Comparison of ENCODE assay signal across 8 cellular contexts in the genomic region with DNA sequence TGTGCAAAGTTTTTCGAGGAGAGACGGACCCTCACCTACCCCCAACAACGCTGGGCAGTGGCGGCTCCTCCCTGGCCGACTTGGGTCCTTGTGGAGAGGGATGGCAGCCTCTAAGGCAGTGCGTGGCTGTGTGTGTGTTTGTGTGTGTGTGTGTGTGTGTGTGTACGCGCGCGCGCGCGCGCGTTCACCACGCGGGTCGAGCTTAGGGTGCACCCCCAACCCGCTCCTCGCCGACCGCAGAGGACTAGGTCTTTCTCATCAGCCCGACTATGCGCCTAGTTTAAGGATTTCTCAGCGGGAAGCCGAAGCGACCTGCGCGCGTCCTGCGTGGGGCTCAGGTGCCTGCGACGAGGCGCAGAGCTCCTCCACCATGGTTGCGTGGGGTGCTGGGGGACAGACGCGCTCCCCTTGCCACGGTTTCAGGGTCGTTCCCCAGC. TPM values are rescaled to one million over a fixed set of nuclear protein-coding genes. Genes with fewer than 3 reads are reported as not detected.
A peak's percentile ranks its signal among the peaks of the same experiment; 100 is the strongest.
DNase-seq lines count a peak whose midpoint lies in the region; ATAC-seq, FAIRE-seq and TF ChIP-seq lines count a peak whose summit lies in the region.

No MANE protein-coding gene starts in this region.

- TF ChIP-seq CTCF in AG04449 (IDR thresholded peaks at IDR 0.05; ENCODE audit: insufficient read depth, low read length, missing control alignments) = no peak
- no peak for TF ChIP-seq CTCF in breast epithelium (IDR thresholded peaks at IDR 0.05)
- no peak for TF ChIP-seq CTCF in HepG2 (CRISPR knock-in tag; IDR thresholded peaks at IDR 0.05)
- TF ChIP-seq CTCF in suprapubic skin (IDR thresholded peaks at IDR 0.05) = no peak

- H3K9me3 ChIP-seq in HUES6 (ENCODE audit: control insufficient read depth, insufficient read depth, low read depth, low read length) (no peaks in the 10 kb centered on the region), breast epithelium (no peaks in the 10 kb centered on the region), HepG2 (ENCODE audit: low read length) (no peaks in the 10 kb centered on the region), suprapubic skin (no peaks in the 10 kb centered on the region)

- no peak overlapping the region for H3K27ac ChIP-seq in HUES6 (ENCODE audit: low read depth, low read length)
- H3K27ac ChIP-seq in breast epithelium = peak overlapping the region; percentile 81 to 88
- peak overlapping the region; percentile 94 for H3K27ac ChIP-seq in HepG2 (ENCODE audit: extremely low read length, insufficient read depth, low read length)
- H3K27ac ChIP-seq in suprapubic skin = peak overlapping the region; percentile 92

- FAIRE-seq in HepG2 (lab: Jason Lieb, UNC) = no peak

- no peak overlapping the region for H2AFZ ChIP-seq in HepG2 (ENCODE audit: low read length)

- CTCF ChIA-PET in AG04449 (lab: Yijun Ruan, JAX) (interaction anchor here (1.4 to 3.3 kb wide), 2 partner anchors 55 to 203 kb away, joined by 4 to 25 read pairs; no protein-coding TSS in a partner anchor), HepG2 (lab: Yijun Ruan, JAX; ENCODE audit: low intra/inter-chr PET ratio, low total read pairs) (interaction anchor here (1.3 kb wide), 1 partner anchor 54 kb away, joined by 7 read pairs; no protein-coding TSS in a partner anchor)

- no peaks in the 10 kb centered on the region for H3K36me3 ChIP-seq in HUES6 (ENCODE audit: control insufficient read depth, insufficient read depth, low read length)
- no peaks in the 10 kb centered on the region for H3K36me3 ChIP-seq in breast epithelium
- H3K36me3 ChIP-seq in HepG2 (replicated peaks in 1 of 2; ENCODE audit: control insufficient read depth in 1 of 2, insufficient read depth in 2 of 2, low read length in 2 of 2) = no peaks in the 10 kb centered on the region
- H3K36me3 ChIP-seq in suprapubic skin = no peaks in the 10 kb centered on the region

- TF ChIP-seq RAD21 in HepG2 (CRISPR knock-in tag; IDR thresholded peaks at IDR 0.05) = no peak

- WGBS in HepG2 (ENCODE audit: low lambda C conversion rate) = under 1% methylated on average over 20 of the region's 39 CpGs
- WGBS in suprapubic skin = 0% methylated on average over 23 of the region's 39 CpGs

- in situ Hi-C loops in HepG2 (cut with HindIII; ENCODE audit: extremely low pct_ligation_motif_present, low pct_unique_long_range_greater_than_20kb) = loop anchor here (10.0 kb wide), 1 partner anchor 301 kb away; no protein-coding TSS in a partner anchor

- ATAC-seq in HepG2 = peak; percentile 0; the same call in 1 of the 3 replicates
- no peak for ATAC-seq in HG03342 (IDR thresholded peaks at IDR 0.05; ENCODE audit: unreplicated experiment)
- no peak for ATAC-seq in GM21528 (IDR thresholded peaks at IDR 0.05; ENCODE audit: low FRiP score, unreplicated experiment)

- no peak for DNase-seq in AG04449 (ENCODE audit: low read depth, low spot score)
- no peak for DNase-seq in breast epithelium (ENCODE audit: low spot score in 2 of 2)
- no peak for DNase-seq in HepG2 (ENCODE audit: low spot score)
- no peak for DNase-seq in suprapubic skin (ENCODE audit: low spot score in 2 of 2)
- DNase-seq in DMS79 (lab: John Stamatoyannopoulos, UW) = no peak

- TF ChIP-seq EP300 in HepG2 (IDR thresholded peaks at IDR 0.05; ENCODE audit: low read depth in 2 of 2, low read length in 2 of 2) (no peak), HepG2 (CRISPR knock-in tag; IDR thresholded peaks at IDR 0.05; ENCODE audit: borderline replicate concordance) (no peak), suprapubic skin (IDR thresholded peaks at IDR 0.05) (no peak)

- TSS peak; percentile 79 for BruUV-seq in HepG2 (replicated peaks; lab: Mats Ljungman, UMichigan)

- H4K20me1 ChIP-seq in HepG2 (ENCODE audit: insufficient read depth, low read length) = 0 out of 2 replicates have a peak, but pooled peaks cover 6% of the 10 kb centered on the region

- POLR2A ChIA-PET in AG04449 (lab: Yijun Ruan, JAX) (no interaction called here), HepG2 (lab: Yijun Ruan, JAX) (interaction anchor here (0.9 to 3.9 kb wide), 11 partner anchors 10 to 71 kb away, joined by 3 to 31 read pairs (median 6); no protein-coding TSS in a partner anchor)

- H3K27me3 ChIP-seq in HUES6 (ENCODE audit: control insufficient read depth, insufficient read depth, low read length) (peaks cover 11% of the 10 kb centered on the region; the same call in 1 of the 2 replicates), breast epithelium (no peaks in the 10 kb centered on the region), HepG2 (ENCODE audit: control insufficient read depth in 1 of 2, insufficient read depth in 2 of 2, low read length in 2 of 2) (0 out of 5 replicates have a peak, but pooled peaks cover 0 to 5% of the 10 kb centered on the region in 2 experiments), suprapubic skin (peaks cover 19% of the 10 kb centered on the region)

- H3K4me2 ChIP-seq in HepG2 (ENCODE audit: low read depth, low read length) = peak overlapping the region; percentile 89

- intact Hi-C loops in breast epithelium (cut with DNase I; ENCODE audit: low total_unique reads) (loop anchor here (5.0 kb wide), 1 partner anchor 53 kb away; no protein-coding TSS in a partner anchor), HepG2 (cut with micrococcal nuclease; ENCODE audit: unreplicated experiment) (loop anchor here (1.0 to 5.0 kb wide), 4 partner anchors 19 to 212 kb away; a partner anchor contains a TSS)

- H3K9ac ChIP-seq in HUES6 (ENCODE audit: low read length) (peak overlapping the region; percentile 87), HepG2 (ENCODE audit: insufficient read depth, low read depth, low read length) (peak overlapping the region; percentile 85)

- peaks cover 46% of the 10 kb centered on the region for H3K79me2 ChIP-seq in HepG2 (ENCODE audit: insufficient read depth, low read length)

- TF ChIP-seq POLR2A in breast epithelium (IDR thresholded peaks at IDR 0.05) = no peak
- TF ChIP-seq POLR2A in HepG2 (IDR thresholded peaks at IDR 0.05; ENCODE audit: insufficient read depth in 1 of 2, low read depth in 2 of 2, low read length in 2 of 2) = no peak
- no peak for TF ChIP-seq POLR2A in suprapubic skin (IDR thresholded peaks at IDR 0.05)

- H3K4me1 ChIP-seq in HUES6 (ENCODE audit: control insufficient read depth, insufficient read depth, low read length) (peaks cover 44% of the 10 kb centered on the region), breast epithelium (no peaks in the 10 kb centered on the region), HepG2 (ENCODE audit: insufficient read depth, low read length) (peaks cover 37% of the 10 kb centered on the region), suprapubic skin (peaks cover 55% of the 10 kb centered on the region)

- H3K4me3 ChIP-seq in AG04449 (ENCODE audit: low read depth, low read length) = peak overlapping the region; percentile 74
- peak overlapping the region; percentile 99 for H3K4me3 ChIP-seq in HUES6 (ENCODE audit: low read depth, low read length)
- H3K4me3 ChIP-seq in breast epithelium = peak overlapping the region; percentile 76 to 83 (median 83)
- peak overlapping the region; percentile 85 to 96 (median 95) for H3K4me3 ChIP-seq in HepG2 (replicated peaks in 1 of 3; ENCODE audit: insufficient read depth in 1 of 3, low read depth in 2 of 3, low read length in 3 of 3)
- peak overlapping the region; percentile 84 for H3K4me3 ChIP-seq in suprapubic skin

TF ChIP-seq in HepG2, 621 proteins besides CTCF, POLR2A, EP300 and RAD21 (continues in another document):
- TF ChIP-seq FOXC1 (CRISPR knock-in tag; IDR thresholded peaks at IDR 0.05; ENCODE audit: borderline replicate concordance) = no peak
- TF ChIP-seq HHEX (CRISPR knock-in tag; IDR thresholded peaks at IDR 0.05) = no peak
- no peak for TF ChIP-seq PAX8 (CRISPR knock-in tag; IDR thresholded peaks at IDR 0.05; ENCODE audit: borderline replicate concordance)
- TF ChIP-seq, protein P1, sequence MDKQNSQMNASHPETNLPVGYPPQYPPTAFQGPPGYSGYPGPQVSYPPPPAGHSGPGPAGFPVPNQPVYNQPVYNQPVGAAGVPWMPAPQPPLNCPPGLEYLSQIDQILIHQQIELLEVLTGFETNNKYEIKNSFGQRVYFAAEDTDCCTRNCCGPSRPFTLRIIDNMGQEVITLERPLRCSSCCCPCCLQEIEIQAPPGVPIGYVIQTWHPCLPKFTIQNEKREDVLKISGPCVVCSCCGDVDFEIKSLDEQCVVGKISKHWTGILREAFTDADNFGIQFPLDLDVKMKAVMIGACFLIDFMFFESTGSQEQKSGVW (CRISPR knock-in tag; IDR thresholded peaks at IDR 0.05; ENCODE audit: borderline replicate concordance) = no peak

RNA-seq across cellular contexts. Expression of a gene that starts 0.9 kb away (rescaled TPM):
- 10 to 100 TPM; 22.9 to 34.7 (median 31.9) TPM for total RNA-seq in breast epithelium
- 9.3 and 13.3 TPM in 2 replicates for total RNA-seq in HepG2 (2016; rRNA removed; fragmentation: Illumina TruSeq; extraction: Trizol)
- total RNA-seq in HepG2 (2016; cell fraction: cytosol; rRNA removed; fragmentation: Illumina TruSeq; extraction: Trizol; ENCODE audit: low read depth) = 19.4 and 23.0 TPM in 2 replicates
- 9.5 and 12.4 TPM in 2 replicates for total RNA-seq in HepG2 (2016; cell fraction: insoluble cytoplasmic fraction; rRNA removed; fragmentation: Illumina TruSeq; extraction: Trizol)
- total RNA-seq in HepG2 (2016; cell fraction: membrane; rRNA removed; fragmentation: Illumina TruSeq; extraction: Trizol) = 7.5 and 8.0 TPM in 2 replicates
- total RNA-seq in HepG2 (2016; cell fraction: nucleus; rRNA removed; fragmentation: Illumina TruSeq; extraction: Trizol) = 11.8 and 12.5 TPM in 2 replicates
- 15.8 and 19.0 TPM in 2 replicates for polyA plus RNA-seq in HepG2 (2011; rRNA removed)
- polyA plus RNA-seq in HepG2 (2011; cell fraction: cytosol; rRNA removed) = 11.5 and 12.7 TPM in 2 replicates
- polyA plus RNA-seq in HepG2 (2011; cell fraction: nucleus; rRNA removed) = 51.5 and 56.0 TPM in 2 replicates
- polyA plus RNA-seq in HepG2 (2012) = 12.2 and 14.5 TPM in 2 replicates
- 1.2 and 1.3 TPM in 2 replicates for polyA plus RNA-seq in HepG2 (2016; cell fraction: cytosol; fragmentation: Illumina TruSeq; extraction: Trizol; ENCODE audit: low read depth)
- 12.0 and 16.7 TPM in 2 replicates for polyA plus RNA-seq in HepG2 (2016; cell fraction: insoluble cytoplasmic fraction; fragmentation: Illumina TruSeq; extraction: Trizol; ENCODE audit: low read depth)
- polyA plus RNA-seq in HepG2 (2016; cell fraction: membrane; fragmentation: Illumina TruSeq; extraction: Trizol; ENCODE audit: low read depth) = 3.4 and 3.9 TPM in 2 replicates
- polyA plus RNA-seq in HepG2 (2016; cell fraction: nucleus; fragmentation: Illumina TruSeq; extraction: Trizol; ENCODE audit: insufficient read depth, low read depth) = 29.9 and 34.7 TPM in 2 replicates
- polyA minus RNA-seq in HepG2 (2011; rRNA and poly(A)+ RNA removed; ENCODE audit: low replicate concordance) = 50.6 and 65.9 TPM in 2 replicates
- polyA minus RNA-seq in HepG2 (2011; cell fraction: cytosol; rRNA and poly(A)+ RNA removed) = 12.0 and 12.7 TPM in 2 replicates
- polyA minus RNA-seq in HepG2 (2011; cell fraction: nucleus; rRNA and poly(A)+ RNA removed) = 40.8 and 41.1 TPM in 2 replicates
- 10 to 100 TPM; 10.1 to 20.6 (median 15.6) TPM for total RNA-seq in suprapubic skin
